ENCODE assay signal across 8 cellular contexts in genomic region chr22:38824587-38824986, GRCh38. TPM values are rescaled to one million over a fixed set of nuclear protein-coding genes. Genes with fewer than 3 reads are reported as not detected.
DNase-seq lines count a peak whose midpoint lies in the region; ATAC-seq, FAIRE-seq and TF ChIP-seq lines count a peak whose summit lies in the region.

No MANE protein-coding gene starts in this region.

- FAIRE-seq in bronchial epithelial cell (lab: Jason Lieb, UNC) = no peak

- no peak overlapping the region for H3K4me3 ChIP-seq in bronchial epithelial cell (ENCODE audit: low read depth, low read length)

- H3K4me3 Mint-ChIP-seq in HFFc6 (no peak overlapping the region), T-helper 17 cell (no peak overlapping the region)

- peak; percentile 74 for ATAC-seq in T-helper 17 cell
- no peak for ATAC-seq in GM18502 (IDR thresholded peaks at IDR 0.05; ENCODE audit: poor library complexity, unreplicated experiment)
- ATAC-seq in HG02798 (IDR thresholded peaks at IDR 0.05; ENCODE audit: poor library complexity, unreplicated experiment) = no peak

- H3K36me3 Mint-ChIP-seq in HFFc6 (ENCODE audit: low read depth) = no peaks in the 10 kb centered on the region
- H3K36me3 Mint-ChIP-seq in T-helper 17 cell (ENCODE audit: low read depth) = no peaks in the 10 kb centered on the region

- no peaks in the 10 kb centered on the region for H3K36me3 ChIP-seq in bronchial epithelial cell (ENCODE audit: control insufficient read depth, insufficient read depth, low read length)

- no peaks in the 10 kb centered on the region for H3K9me3 Mint-ChIP-seq in HFFc6

- peaks cover under 1% of the 10 kb centered on the region for H3K27me3 ChIP-seq in bronchial epithelial cell (ENCODE audit: control insufficient read depth, insufficient read depth, low read length)

- TF ChIP-seq CTCF in HFFc6 (IDR thresholded peaks at IDR 0.05) (peak; percentile 62), bronchial epithelial cell (IDR thresholded peaks at IDR 0.05; ENCODE audit: insufficient read depth, low read length, severe bottlenecking) (peak; percentile 53)

- no peaks in the 10 kb centered on the region for H3K9me3 ChIP-seq in T-helper 17 cell (ENCODE audit: control insufficient read depth, low read length, poor library complexity, severe bottlenecking)

- H3K4me1 Mint-ChIP-seq in HFFc6 (ENCODE audit: low read depth) (no peaks in the 10 kb centered on the region), T-helper 17 cell (no peaks in the 10 kb centered on the region)

- H3K27ac Mint-ChIP-seq in HFFc6 = no peak overlapping the region
- no peak overlapping the region for H3K27ac Mint-ChIP-seq in T-helper 17 cell

- H3K27me3 Mint-ChIP-seq in HFFc6 (ENCODE audit: insufficient read depth) (peaks cover 33% of the 10 kb centered on the region), T-helper 17 cell (no peaks in the 10 kb centered on the region)

- DNase-seq in AG08395 (ENCODE audit: low spot score) (peak; percentile 79), HFFc6 (peak; percentile 70), T-helper 17 cell (peak in 1 of 3 donors; percentile 38), bronchial epithelial cell (ENCODE audit: low read depth) (peak; percentile 44), left kidney (ENCODE audit: low read depth, low spot score) (peak; percentile 97)
- DNase-seq in stimulated activated naive CD4-positive, alpha-beta T cell treated with Interleukin-2 at 50 U/mL for 16 hours (lab: John Stamatoyannopoulos, UW) = peak; percentile 15

RNA-seq across cellular contexts. Expression of gene NPTXR, which starts 19.2 kb away (rescaled TPM):
- total RNA-seq in HFFc6 (2021; fragmentation: NEBNext Ultra II Directional; extraction: Animal tissue kit (Norgen Biotek cat#: 25700)) = 1 to 10 TPM; 1.4 to 5.4 (median 1.6) TPM
- total RNA-seq in T-helper 17 cell (1 to 10 TPM; 2.5 to 2.6 TPM), bronchial epithelial cell (under 0.01 TPM in 2 replicates)

RNA-seq across cellular contexts. Expression of gene DNAL4, which starts 30.6 kb away (rescaled TPM):
- 10 to 100 TPM in 2 of 6 experiments, 1 to 10 TPM in 4; 8.6 to 11.5 (median 9.8) TPM for total RNA-seq in HFFc6 (2021; fragmentation: NEBNext Ultra II Directional; extraction: Animal tissue kit (Norgen Biotek cat#: 25700))
- total RNA-seq in T-helper 17 cell (1 to 10 TPM; 5.1 to 7.2 TPM), bronchial epithelial cell (32.6 and 44.3 TPM in 2 replicates)

RNA-seq across cellular contexts. Expression of gene CBX6, which starts 47.4 kb away (rescaled TPM):
- total RNA-seq in HFFc6 (2021; fragmentation: NEBNext Ultra II Directional; extraction: Animal tissue kit (Norgen Biotek cat#: 25700)) = 10 to 100 TPM; 72.0 to 91.5 (median 75.3) TPM
- total RNA-seq in T-helper 17 cell = 10 to 100 TPM; 44.0 to 45.8 TPM
- total RNA-seq in bronchial epithelial cell = 6.8 and 8.4 TPM in 2 replicates
